10 cellular contexts compared by ENCODE assay signal in genomic region chr17:36850794-36851193, GRCh38.
DNase-seq lines count a peak whose midpoint lies in the region; ATAC-seq, FAIRE-seq and TF ChIP-seq lines count a peak whose summit lies in the region.
"Had no signal": no experiment of that assay in that cellular context is flagged by ENCODE, and none has a peak within 500 bp of the region (broad histone marks: within the 10 kb centered on the region; RNA-seq: fewer than 3 reads in every experiment).

No MANE protein-coding gene starts in this region.

- intact Hi-C loops in adrenal gland (cut with DNase I) (no loop called here), HepG2 (cut with micrococcal nuclease; ENCODE audit: unreplicated experiment) (no loop called here)

- no peaks in the 10 kb centered on the region for H3K9me3 ChIP-seq in adrenal gland (replicated peaks in 1 of 3)
- no peaks in the 10 kb centered on the region for H3K9me3 ChIP-seq in HepG2 (ENCODE audit: low read length)

- H3K36me3 ChIP-seq in adrenal gland (replicated peaks in 1 of 2) (no peaks in the 10 kb centered on the region), HepG2 (replicated peaks in 1 of 2; ENCODE audit: control insufficient read depth in 1 of 2, insufficient read depth in 2 of 2, low read length in 2 of 2) (no peaks in the 10 kb centered on the region)

- H3K4me2 ChIP-seq in HepG2 (ENCODE audit: low read depth, low read length): no peak overlapping the region

- TF ChIP-seq RAD21 in HepG2 (CRISPR knock-in tag; IDR thresholded peaks at IDR 0.05): no peak

- H3K4me1 ChIP-seq in adrenal gland (replicated peaks in 1 of 2): no peaks in the 10 kb centered on the region
- H3K4me1 ChIP-seq in HepG2 (ENCODE audit: insufficient read depth, low read length): 0 out of 2 replicates have a peak, but pooled peaks cover 7% of the 10 kb centered on the region

- H3K27ac ChIP-seq in adrenal gland: no peak overlapping the region
- no peak overlapping the region for H3K27ac ChIP-seq in HepG2 (ENCODE audit: extremely low read length, insufficient read depth, low read length)

- POLR2A ChIA-PET in HepG2 (lab: Yijun Ruan, JAX): no interaction called here

- H4K20me1 ChIP-seq in HepG2 (ENCODE audit: insufficient read depth, low read length): no peaks in the 10 kb centered on the region

- BruUV-seq in HepG2 (replicated peaks; lab: Mats Ljungman, UMichigan): no TSS peak

- H3K79me2 ChIP-seq in HepG2 (ENCODE audit: insufficient read depth, low read length): no peaks in the 10 kb centered on the region

- TF ChIP-seq CTCF in adrenal gland (IDR thresholded peaks at IDR 0.05) (no peak), HepG2 (CRISPR knock-in tag; IDR thresholded peaks at IDR 0.05) (no peak)

- WGBS in adrenal gland, 4 donors: 46 to 67% (median 62%) methylated on average over 3 to 5 of the region's 5 CpGs
- WGBS in HepG2 (ENCODE audit: low lambda C conversion rate): 32% methylated on average over 5 of the region's 5 CpGs

- no peak overlapping the region for H2AFZ ChIP-seq in HepG2 (ENCODE audit: low read length)

- TF ChIP-seq POLR2A in adrenal gland (IDR thresholded peaks at IDR 0.05): no peak
- TF ChIP-seq POLR2A in HepG2 (IDR thresholded peaks at IDR 0.05; ENCODE audit: insufficient read depth in 1 of 2, low read depth in 2 of 2, low read length in 2 of 2): no peak

- no peak for FAIRE-seq in HepG2 (lab: Jason Lieb, UNC)

- CTCF ChIA-PET in HepG2 (lab: Yijun Ruan, JAX; ENCODE audit: low intra/inter-chr PET ratio, low total read pairs): no interaction called here

- H3K27me3 ChIP-seq in adrenal gland (no peaks in the 10 kb centered on the region), HepG2 (ENCODE audit: control insufficient read depth in 1 of 2, insufficient read depth in 2 of 2, low read length in 2 of 2) (peaks cover 2 to 15% of the 10 kb centered on the region in 2 experiments; a peak in 3 of 5 replicates)

- H3K4me3 ChIP-seq in adrenal gland: no peak overlapping the region
- H3K4me3 ChIP-seq in HepG2 (replicated peaks in 1 of 3; ENCODE audit: insufficient read depth in 1 of 3, low read depth in 2 of 3, low read length in 3 of 3): no peak overlapping the region

- H3K9ac ChIP-seq in HepG2 (ENCODE audit: insufficient read depth, low read depth, low read length): no peak overlapping the region

- peak; percentile 92 for DNase-seq in EH (ENCODE audit: low read depth)
- peak; percentile 63 for DNase-seq in LHCN-M2 (ENCODE audit: low read depth)
- DNase-seq in adrenal gland: peak in 5 of 7 donors; percentile 21 to 53 (median 36)
- DNase-seq in HepG2 (ENCODE audit: low spot score): no peak
- no peak for DNase-seq in LoVo (ENCODE audit: low spot score)
- DNase-seq: activated CD8-positive, alpha-beta memory T cell treated with anti-CD3 and anti-CD28 coated beads, Interleukin-2, amount 50 U/mL, for 4 hours; NCI-H146; occipital lobe had no signal

- TF ChIP-seq EP300 in HepG2 (IDR thresholded peaks at IDR 0.05; ENCODE audit: low read depth in 2 of 2, low read length in 2 of 2) (no peak), HepG2 (CRISPR knock-in tag; IDR thresholded peaks at IDR 0.05; ENCODE audit: borderline replicate concordance) (no peak)

- in situ Hi-C loops in HepG2 (cut with HindIII; ENCODE audit: extremely low pct_ligation_motif_present, low pct_unique_long_range_greater_than_20kb): no loop called here

- ATAC-seq in HepG2 (no peak), GM21526 (IDR thresholded peaks at IDR 0.05; ENCODE audit: low FRiP score, unreplicated experiment) (no peak), HG02798 (IDR thresholded peaks at IDR 0.05; ENCODE audit: poor library complexity, unreplicated experiment) (no peak)

TF ChIP-seq in HepG2, 621 proteins besides CTCF, POLR2A, EP300 and RAD21:
- TF ChIP-seq, protein P1, sequence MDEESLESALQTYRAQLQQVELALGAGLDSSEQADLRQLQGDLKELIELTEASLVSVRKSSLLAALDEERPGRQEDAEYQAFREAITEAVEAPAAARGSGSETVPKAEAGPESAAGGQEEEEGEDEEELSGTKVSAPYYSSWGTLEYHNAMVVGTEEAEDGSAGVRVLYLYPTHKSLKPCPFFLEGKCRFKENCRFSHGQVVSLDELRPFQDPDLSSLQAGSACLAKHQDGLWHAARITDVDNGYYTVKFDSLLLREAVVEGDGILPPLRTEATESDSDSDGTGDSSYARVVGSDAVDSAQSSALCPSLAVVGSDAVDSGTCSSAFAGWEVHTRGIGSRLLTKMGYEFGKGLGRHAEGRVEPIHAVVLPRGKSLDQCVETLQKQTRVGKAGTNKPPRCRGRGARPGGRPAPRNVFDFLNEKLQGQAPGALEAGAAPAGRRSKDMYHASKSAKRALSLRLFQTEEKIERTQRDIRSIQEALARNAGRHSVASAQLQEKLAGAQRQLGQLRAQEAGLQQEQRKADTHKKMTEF (CRISPR knock-in tag; IDR thresholded peaks at IDR 0.05): no peak
- 0 out of 2 replicates have a peak, but pooled peaks have one; percentile 12 for TF ChIP-seq FOSL2 (CRISPR knock-in tag; IDR thresholded peaks at IDR 0.05)
- TF ChIP-seq ZNF768 (CRISPR knock-in tag; IDR thresholded peaks at IDR 0.05): peak; percentile 81
- TF ChIP-seq ZNF724P (CRISPR knock-in tag; IDR thresholded peaks at IDR 0.05; ENCODE audit: borderline replicate concordance): no peak
- TF ChIP-seq ZNF547 (CRISPR knock-in tag; IDR thresholded peaks at IDR 0.05): no peak

Comparison
In these comparisons a context has a peak if more than half of its experiments do, and no peak if none do; other contexts are left out.
1. DNase-seq: peak in EH (single experiment), LHCN-M2 (single experiment) and adrenal gland (5 of 7); none in HepG2 (single experiment) and LoVo (single experiment).